In the genomic region with DNA sequence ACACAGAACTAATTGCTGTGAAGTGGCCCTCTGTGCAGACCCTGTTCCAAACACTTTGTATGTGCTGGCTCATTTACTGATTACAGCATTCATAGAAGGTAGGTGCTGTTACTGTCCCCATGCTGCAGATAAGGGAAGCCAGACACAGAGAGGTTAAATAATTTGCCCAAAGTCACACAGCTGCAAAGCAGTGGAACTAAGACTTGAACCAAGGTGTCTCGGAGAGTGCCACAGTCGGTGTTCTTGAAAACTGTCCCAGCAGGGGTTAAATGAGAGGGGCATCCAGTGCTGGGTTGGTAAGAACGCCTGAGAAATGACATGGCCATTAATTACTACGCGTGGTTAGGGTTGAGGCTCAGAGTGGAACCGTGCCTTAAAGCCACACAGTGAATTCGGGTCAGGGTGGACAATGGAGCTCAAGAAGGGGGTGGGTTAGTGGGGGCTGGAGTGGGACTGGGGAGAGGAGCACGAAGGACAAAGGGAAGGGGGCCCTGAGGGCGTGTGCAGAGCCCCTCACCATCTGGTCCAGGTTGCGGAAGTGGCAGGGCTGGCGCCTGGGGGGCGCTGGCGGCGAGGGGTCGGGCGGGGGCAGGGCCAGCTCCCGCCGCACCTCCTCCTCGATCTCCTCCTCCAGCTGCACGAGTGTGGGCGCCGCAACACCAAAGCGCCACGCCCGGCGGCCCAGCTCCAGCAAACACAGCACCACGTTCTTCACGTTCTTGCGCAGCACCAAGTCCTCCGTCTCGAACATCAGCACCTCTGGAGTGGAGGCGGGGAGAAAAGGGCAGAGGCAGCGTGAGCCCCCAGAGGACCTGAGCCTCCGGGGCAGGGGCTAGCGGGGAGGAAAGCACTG, we compare ENCODE assay signal across 11 cellular contexts.
DNase-seq lines count a peak whose midpoint lies in the region; ATAC-seq and TF ChIP-seq lines count a peak whose summit lies in the region.
"Had no signal": no experiment of that assay in that cellular context is flagged by ENCODE, and none has a peak within 500 bp of the region (broad histone marks: within the 10 kb centered on the region; RNA-seq: fewer than 3 reads in every experiment).

No MANE protein-coding gene starts in this region.

- no peak overlapping the region for H3K27ac ChIP-seq in OCI-LY1 (ENCODE audit: low read depth, low read length, poor library complexity, severe bottlenecking)
- H3K27ac ChIP-seq: sigmoid colon had no signal

- TF ChIP-seq CTCF in OCI-LY1 (IDR thresholded peaks at IDR 0.05; ENCODE audit: low read length), result no peak
- no peak for TF ChIP-seq CTCF in fibroblast of pulmonary artery (IDR thresholded peaks at IDR 0.05; ENCODE audit: low read length, missing control alignments)

- H3K36me3 Mint-ChIP-seq in activated T-cell treated with anti-CD3 and anti-CD28 coated beads, Interleukin-2, amount 50 U/mL, for 24 hours (ENCODE audit: low read depth), result no peaks in the 10 kb centered on the region
- H3K36me3 Mint-ChIP-seq in stimulated activated effector memory CD8-positive, alpha-beta T cell treated with anti-CD3 and anti-CD28 coated beads, Interleukin-12 subunit alpha, Interleukin-12 subunit beta, amount 100 ng/mL, for 72 hours, result no peaks in the 10 kb centered on the region

- ATAC-seq in stimulated activated effector memory CD8-positive, alpha-beta T cell treated with anti-CD3 and anti-CD28 coated beads, Interleukin-12 subunit alpha, Interleukin-12 subunit beta, amount 100 ng/mL, for 72 hours, result no peak

- peak overlapping the region; percentile 23 for H3K4me3 Mint-ChIP-seq in activated T-cell treated with anti-CD3 and anti-CD28 coated beads, Interleukin-2, amount 50 U/mL, for 24 hours
- peak overlapping the region; percentile 24 for H3K4me3 Mint-ChIP-seq in stimulated activated effector memory CD8-positive, alpha-beta T cell treated with anti-CD3 and anti-CD28 coated beads, Interleukin-12 subunit alpha, Interleukin-12 subunit beta, amount 100 ng/mL, for 72 hours

- H3K4me2 ChIP-seq in OCI-LY1 (ENCODE audit: low read length), result peak overlapping the region; percentile 51

- peaks cover 25% of the 10 kb centered on the region for H3K4me1 Mint-ChIP-seq in activated T-cell treated with anti-CD3 and anti-CD28 coated beads, Interleukin-2, amount 50 U/mL, for 24 hours (ENCODE audit: low read depth)
- H3K4me1 Mint-ChIP-seq in stimulated activated effector memory CD8-positive, alpha-beta T cell treated with anti-CD3 and anti-CD28 coated beads, Interleukin-12 subunit alpha, Interleukin-12 subunit beta, amount 100 ng/mL, for 72 hours, result peaks cover 34% of the 10 kb centered on the region

- peaks cover 9% of the 10 kb centered on the region for H3K4me1 ChIP-seq in OCI-LY1 (ENCODE audit: insufficient read depth, low read length, severe bottlenecking)

- no peaks in the 10 kb centered on the region for H3K9me3 Mint-ChIP-seq in activated T-cell treated with anti-CD3 and anti-CD28 coated beads, Interleukin-2, amount 50 U/mL, for 24 hours
- no peaks in the 10 kb centered on the region for H3K9me3 Mint-ChIP-seq in stimulated activated effector memory CD8-positive, alpha-beta T cell treated with anti-CD3 and anti-CD28 coated beads, Interleukin-12 subunit alpha, Interleukin-12 subunit beta, amount 100 ng/mL, for 72 hours

- H3K9me3 ChIP-seq in OCI-LY1 (ENCODE audit: low read length), result no peaks in the 10 kb centered on the region
- H3K9me3 ChIP-seq: sigmoid colon had no signal

- H3K9ac ChIP-seq in OCI-LY1 (ENCODE audit: low read length), result no peak overlapping the region; the same call in 1 of the 2 replicates

- peaks cover 15% of the 10 kb centered on the region for H3K27me3 ChIP-seq in OCI-LY1 (ENCODE audit: insufficient read depth, low read length)

- H3K36me3 ChIP-seq in OCI-LY1 (ENCODE audit: insufficient read depth, low read length), result no peaks in the 10 kb centered on the region
- H3K36me3 ChIP-seq: sigmoid colon had no signal

- no peaks in the 10 kb centered on the region for H3F3A ChIP-seq in OCI-LY1 (ENCODE audit: insufficient read depth, low read length)

- H3K4me3 ChIP-seq in OCI-LY1 (ENCODE audit: low read depth, low read length, poor library complexity, severe bottlenecking) (peak overlapping the region; percentile 25), fibroblast of pulmonary artery (replicated peaks; ENCODE audit: low read depth, low read length) (no peak overlapping the region)
- H3K4me3 ChIP-seq: sigmoid colon had no signal

- H3K9me2 ChIP-seq in OCI-LY1 (ENCODE audit: low read depth, low read length), result no peaks in the 10 kb centered on the region

- DNase-seq in activated T-cell treated with anti-CD3 and anti-CD28 coated beads, Interleukin-2, amount 50 U/mL, for 24 hours, result no peak
- no peak for DNase-seq in activated T-cell treated with anti-CD3 and anti-CD28 coated beads, Interleukin-2, amount 50 U/mL, for 1 hour
- DNase-seq in fibroblast of pulmonary artery (ENCODE audit: low read depth) (peak; percentile 36), kidney tubule cell (ENCODE audit: low spot score) (no peak), NCI-H524 treated with DMSO at 0.1 percent for 48 hours (lab: John Stamatoyannopoulos, UW) (no peak), COR-L47 (lab: John Stamatoyannopoulos, UW) (no peak)
- no peak for DNase-seq in stimulated activated effector memory CD8-positive, alpha-beta T cell treated with anti-CD3 and anti-CD28 coated beads, Interleukin-12 subunit alpha, Interleukin-12 subunit beta, amount 100 ng/mL, for 72 hours (ENCODE audit: low spot score in 2 of 2)
- DNase-seq: activated CD8-positive, alpha-beta memory T cell treated with anti-CD3 and anti-CD28 coated beads for 24 hours; cerebellar nuclear complex; sigmoid colon had no signal

- H2AFZ ChIP-seq in OCI-LY1 (ENCODE audit: low read length), result no peak overlapping the region

- H3K79me2 ChIP-seq in OCI-LY1 (ENCODE audit: insufficient read depth, low read length), result no peaks in the 10 kb centered on the region

- H3K27ac Mint-ChIP-seq in activated T-cell treated with anti-CD3 and anti-CD28 coated beads, Interleukin-2, amount 50 U/mL, for 24 hours, result no peak overlapping the region
- no peak overlapping the region for H3K27ac Mint-ChIP-seq in stimulated activated effector memory CD8-positive, alpha-beta T cell treated with anti-CD3 and anti-CD28 coated beads, Interleukin-12 subunit alpha, Interleukin-12 subunit beta, amount 100 ng/mL, for 72 hours

- H3K27me3 Mint-ChIP-seq in activated T-cell treated with anti-CD3 and anti-CD28 coated beads, Interleukin-2, amount 50 U/mL, for 24 hours, result peaks cover 53% of the 10 kb centered on the region

- H4K20me1 ChIP-seq in OCI-LY1 (ENCODE audit: insufficient read depth, low read length), result no peaks in the 10 kb centered on the region
